In the genomic region with DNA sequence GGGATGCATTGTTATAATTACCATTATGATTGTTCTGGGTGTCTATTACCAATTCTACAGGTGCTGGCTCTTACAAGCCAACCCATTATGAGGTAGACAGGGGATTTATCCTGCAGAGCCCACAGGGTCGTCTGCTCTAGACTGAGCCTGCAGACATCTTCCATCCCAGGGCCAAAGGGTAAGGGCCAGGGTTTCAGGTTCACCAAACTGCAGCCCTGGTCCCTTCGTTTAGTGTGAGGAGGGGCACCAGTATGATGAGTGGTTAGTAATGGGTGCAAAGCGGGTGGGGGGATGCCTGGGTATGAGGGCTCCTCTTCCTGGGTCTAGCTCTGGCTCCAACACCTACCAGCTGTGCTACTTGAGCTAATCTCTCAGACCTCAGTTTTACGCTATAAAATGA, we compare ENCODE assay signal across 17 cellular contexts. TPM values are rescaled to one million over a fixed set of nuclear protein-coding genes. Genes with fewer than 3 reads are reported as not detected.
DNase-seq lines count a peak whose midpoint lies in the region; ATAC-seq and TF ChIP-seq lines count a peak whose summit lies in the region.
"Had no signal": no experiment of that assay in that cellular context is flagged by ENCODE, and none has a peak within 500 bp of the region (broad histone marks: within the 10 kb centered on the region; RNA-seq: fewer than 3 reads in every experiment).

No MANE protein-coding gene starts in this region.

- H3K27ac ChIP-seq in spleen (peak overlapping the region in 3 of 8 donors; percentile 99 to 100 (median 99)), colonic mucosa (no peak overlapping the region)

- H3K4me1 ChIP-seq in spleen (peaks cover 38 to 91% (median 75%) of the 10 kb centered on the region in 6 donors), colonic mucosa (peaks cover 21% of the 10 kb centered on the region)

- peak overlapping the region in 1 of 2 donors; percentile 46 for H3K9ac ChIP-seq in colonic mucosa (ENCODE audit: low read depth in 2 of 2, low read length in 2 of 2)

- H3K4me1 Mint-ChIP-seq in effector memory CD8-positive, alpha-beta T cell (ENCODE audit: low read depth in 2 of 2), result peaks cover 47% of the 10 kb centered on the region in 2 donors

- H3K27me3 ChIP-seq in H7 (ENCODE audit: control insufficient read depth, insufficient read depth, low read length), result peaks cover 19% of the 10 kb centered on the region
- no peaks in the 10 kb centered on the region for H3K27me3 ChIP-seq in spleen (replicated peaks in 1 of 7)
- no peaks in the 10 kb centered on the region for H3K27me3 ChIP-seq in colonic mucosa

- H3K36me3 ChIP-seq in H7 (replicated peaks; ENCODE audit: control insufficient read depth, insufficient read depth, low read length) (no peaks in the 10 kb centered on the region), spleen (peaks cover 0 to 6% (median under 1%) of the 10 kb centered on the region in 6 donors), colonic mucosa (no peaks in the 10 kb centered on the region)
- H3K36me3 ChIP-seq: lower lobe of right lung had no signal

- no peaks in the 10 kb centered on the region for H3K9me3 Mint-ChIP-seq in effector memory CD8-positive, alpha-beta T cell
- H3K9me3 Mint-ChIP-seq: activated T-helper 2 cell treated with anti-CD3 and anti-CD28 coated beads, Interferon-gamma antibody, Interleukin-2, Interleukin-4, amounts not matched to agents 10 μg/mL and 5 μg/mL and 100 μg/mL, durations not matched to agents 14 hours and 24 hours and 36 hours; stimulated activated naive CD8-positive, alpha-beta T cell treated with anti-CD3 and anti-CD28 coated beads, Interleukin-15, Interleukin-2, amounts not matched to agents 100 ng/mL and 50 ng/mL, for 24 hours had no signal

- no peak for ATAC-seq in effector memory CD8-positive, alpha-beta T cell (replicated peaks)
- ATAC-seq in GM19328 (IDR thresholded peaks at IDR 0.05; ENCODE audit: unreplicated experiment), result no peak
- ATAC-seq: lower lobe of right lung had no signal

- DNase-seq in activated T-cell treated with anti-CD3 and anti-CD28 coated beads, Interleukin-2, amount 50 U/mL, for 1 hour, result peak; percentile 14
- DNase-seq in activated T-cell treated with anti-CD3 and anti-CD28 coated beads, Interleukin-2, amount 50 U/mL, for 48 hours, result no peak
- DNase-seq in H7 (peak; percentile 10), spleen (peak; percentile 56), putamen (ENCODE audit: low spot score) (no peak), colonic mucosa (no peak)
- DNase-seq in effector memory CD8-positive, alpha-beta T cell, result no peak
- DNase-seq: amygdala; cerebellar nuclear complex; Kasumi-1; lower lobe of right lung; stimulated activated CD4-positive, alpha-beta T cell treated with anti-CD3 and anti-CD28 coated beads, Interleukin-15, amount 100 ng/mL, for 24 hours had no signal

- no peak for TF ChIP-seq POLR2A in spleen (IDR thresholded peaks at IDR 0.05)

- WGBS in spleen, 5 donors, result 93 to 100% (median 94%) methylated on average over 4 of the region's 4 CpGs

- intact Hi-C loops in spleen (cut with DNase I; ENCODE audit: low total_unique reads) (no loop called here), colonic mucosa (cut with DNase I) (no loop called here)

- no peak overlapping the region for H3K4me3 Mint-ChIP-seq in effector memory CD8-positive, alpha-beta T cell
- H3K4me3 Mint-ChIP-seq: stimulated activated naive CD8-positive, alpha-beta T cell treated with anti-CD3 and anti-CD28 coated beads, Interleukin-15, Interleukin-2, amounts not matched to agents 100 ng/mL and 50 ng/mL, for 24 hours had no signal

- peak overlapping the region; percentile 99 to 100 for H3K27ac Mint-ChIP-seq in effector memory CD8-positive, alpha-beta T cell

- H3K9me3 ChIP-seq in spleen, result no peaks in the 10 kb centered on the region
- no peaks in the 10 kb centered on the region for H3K9me3 ChIP-seq in colonic mucosa
- H3K9me3 ChIP-seq: lower lobe of right lung had no signal

- peaks cover 50% of the 10 kb centered on the region for H3K36me3 Mint-ChIP-seq in effector memory CD8-positive, alpha-beta T cell (ENCODE audit: insufficient read depth)

- no peak overlapping the region for H3K4me3 ChIP-seq in H7 (ENCODE audit: insufficient read depth, low read depth, low read length)
- H3K4me3 ChIP-seq in spleen, result no peak overlapping the region
- H3K4me3 ChIP-seq in colonic mucosa, result no peak overlapping the region
- H3K4me3 ChIP-seq: lower lobe of right lung had no signal

- TF ChIP-seq CTCF in spleen (IDR thresholded peaks at IDR 0.05 in 8 of 11, conservative IDR thresholded peaks at IDR 0.05 in 3 of 11) (no peak), colonic mucosa (IDR thresholded peaks at IDR 0.05) (no peak)

- no peaks in the 10 kb centered on the region for H3K27me3 Mint-ChIP-seq in effector memory CD8-positive, alpha-beta T cell
- H3K27me3 Mint-ChIP-seq: stimulated activated naive CD8-positive, alpha-beta T cell treated with anti-CD3 and anti-CD28 coated beads, Interleukin-15, Interleukin-2, amounts not matched to agents 100 ng/mL and 50 ng/mL, for 24 hours had no signal

RNA-seq across cellular contexts. Expression of gene ARID5A, which starts 1.2 kb away (rescaled TPM):
- 20.7 and 26.7 TPM in 2 replicates for total RNA-seq in H7 (2014; rRNA removed; shearing (Covaris generic))
- total RNA-seq in spleen (100 to 1,000 TPM in 1 of 7 donors, 10 to 100 TPM in 6; 41.2 to 121 (median 52.8) TPM), colonic mucosa (10 to 100 TPM in 1 of 2 donors, 1 to 10 TPM in 1; 6.9 to 16.4 TPM)
- polyA plus RNA-seq in spleen, result 10 to 100 TPM; 30.8 to 37.2 (median 35.4) TPM

RNA-seq across cellular contexts. Expression of gene NEURL3, which starts 30.2 kb away (rescaled TPM):
- 0.10 TPM in 1 of 2 replicates, not detected in the other for total RNA-seq in H7 (2014; rRNA removed; shearing (Covaris generic))
- under 1 TPM in 5 of 7 donors, not detected in 2; 0.32 to 0.98 (median 0.49) TPM for total RNA-seq in spleen
- 1 to 10 TPM in 1 of 3 donors, under 1 TPM in 2; 0.35 to 1.2 (median 0.79) TPM for polyA plus RNA-seq in spleen
- 1 to 10 TPM; 2.5 to 2.6 TPM for total RNA-seq in colonic mucosa
- total RNA-seq: fibroblast of villous mesenchyme, urinary bladder had no signal

Comparison
In these comparisons a context has a peak if more than half of its experiments do, and no peak if none do; other contexts are left out.
1. DNase-seq: peak in activated T-cell treated with anti-CD3 and anti-CD28 coated beads, Interleukin-2, amount 50 U/mL, for 1 hour (single experiment), H7 (single experiment) and spleen (single experiment); none in activated T-cell treated with anti-CD3 and anti-CD28 coated beads, Interleukin-2, amount 50 U/mL, for 48 hours (0 of 2), effector memory CD8-positive, alpha-beta T cell (0 of 3), putamen (single experiment) and colonic mucosa (single experiment).